18 cellular contexts compared by ENCODE assay signal in genomic region chr5:160011471-160011870, GRCh38. TPM values are rescaled to one million over a fixed set of nuclear protein-coding genes. Genes with fewer than 3 reads are reported as not detected.
DNase-seq lines count a peak whose midpoint lies in the region; ATAC-seq and TF ChIP-seq lines count a peak whose summit lies in the region.
"Had no signal": no experiment of that assay in that cellular context is flagged by ENCODE, and none has a peak within 500 bp of the region (broad histone marks: within the 10 kb centered on the region; RNA-seq: fewer than 3 reads in every experiment).

No MANE protein-coding gene starts in this region.

- POLR2A ChIA-PET in PC-3 (lab: Charles Lee; ENCODE audit: unreplicated experiment): interaction anchor here (0.6 kb wide), 1 partner anchor 26 kb away, joined by 5 read pairs; no protein-coding TSS in a partner anchor

- TF ChIP-seq POLR2A in transverse colon (IDR thresholded peaks at IDR 0.05): no peak

- BruUV-seq in PC-3 (replicated peaks; lab: Mats Ljungman, UMichigan): no TSS peak

- H2AFZ ChIP-seq in PC-3 (ENCODE audit: low read length): no peak overlapping the region

- peak overlapping the region; percentile 71 to 90 for H3K4me3 Mint-ChIP-seq in activated T-cell treated with anti-CD3 and anti-CD28 coated beads, Interleukin-2, amount 50 U/mL, for 72 hours

- H3K4me2 ChIP-seq in PC-3 (ENCODE audit: low read length): peak overlapping the region; percentile 94

- H3K36me3 ChIP-seq in PC-3 (ENCODE audit: low read depth, low read length): peaks cover 33% of the 10 kb centered on the region
- H3K36me3 ChIP-seq in transverse colon: peaks cover 0 to 27% (median 0%) of the 10 kb centered on the region in 4 donors

- CTCF ChIA-PET in PC-3 (lab: Charles Lee): interaction anchor here (1.5 kb wide), 1 partner anchor 10 kb away, joined by 3 read pairs; no protein-coding TSS in a partner anchor

- TF ChIP-seq CTCF in PC-3 (conservative IDR thresholded peaks at IDR 0.05; ENCODE audit: low read depth, low read length): no peak
- no peak for TF ChIP-seq CTCF in epithelial cell of esophagus (IDR thresholded peaks at IDR 0.05; ENCODE audit: insufficient read depth, low read depth, low read length, missing control alignments)
- no peak for TF ChIP-seq CTCF in transverse colon (IDR thresholded peaks at IDR 0.05)

- peaks cover 19% of the 10 kb centered on the region for H3K4me1 ChIP-seq in PC-3 (ENCODE audit: insufficient read depth, low read length)
- peaks cover 15 to 43% (median 36%) of the 10 kb centered on the region in 4 donors for H3K4me1 ChIP-seq in transverse colon

- no peak overlapping the region for H3K27ac Mint-ChIP-seq in activated T-cell treated with anti-CD3 and anti-CD28 coated beads, Interleukin-2, amount 50 U/mL, for 72 hours

- H3K9ac ChIP-seq in PC-3 (ENCODE audit: low read length): no peak overlapping the region

- H3K36me3 Mint-ChIP-seq in activated T-cell treated with anti-CD3 and anti-CD28 coated beads, Interleukin-2, amount 50 U/mL, for 72 hours (ENCODE audit: insufficient read depth in 2 of 2): peaks cover 4 to 10% of the 10 kb centered on the region in 2 donors

- no peaks in the 10 kb centered on the region for H3K27me3 ChIP-seq in PC-3 (ENCODE audit: low read length)
- no peaks in the 10 kb centered on the region for H3K27me3 ChIP-seq in transverse colon
- H3K27me3 ChIP-seq: vagina had no signal

- peaks cover 16% of the 10 kb centered on the region for H4K20me1 ChIP-seq in PC-3 (ENCODE audit: low read length)

- no peak for TF ChIP-seq EP300 in transverse colon (IDR thresholded peaks at IDR 0.05; ENCODE audit: low read depth)

- ATAC-seq in activated T-cell treated with anti-CD3 and anti-CD28 coated beads, Interleukin-2, amount 50 U/mL, for 72 hours (replicated peaks in 1 of 2): no peak
- ATAC-seq in PC-3: no peak
- ATAC-seq: K562 had no signal

- in situ Hi-C loops in transverse colon (cut with MboI; ENCODE audit: low pct_ligation_motif_present in 1 of 4, low pct_unique_long_range_greater_than_20kb in 1 of 4, low sequenced_read_pairs in 3 of 4): loop anchor here in 1 of 4 donors (25.0 kb wide), 1 partner anchor 326 kb away; no protein-coding TSS in a partner anchor

- no peaks in the 10 kb centered on the region for H3F3A ChIP-seq in PC-3 (ENCODE audit: low read length, unreplicated experiment)

- H3K9me3 Mint-ChIP-seq in activated T-cell treated with anti-CD3 and anti-CD28 coated beads, Interleukin-2, amount 50 U/mL, for 72 hours: no peaks in the 10 kb centered on the region

- H3K79me2 ChIP-seq in PC-3 (ENCODE audit: low read length): peaks cover 55% of the 10 kb centered on the region

- intact Hi-C loops in PC-3 (cut with micrococcal nuclease): no loop called here
- intact Hi-C loops in transverse colon (cut with DNase I; ENCODE audit: low total_unique reads): no loop called here

- peaks cover 32% of the 10 kb centered on the region for H3K4me1 Mint-ChIP-seq in activated T-cell treated with anti-CD3 and anti-CD28 coated beads, Interleukin-2, amount 50 U/mL, for 72 hours (ENCODE audit: low read depth)

- no peaks in the 10 kb centered on the region for H3K27me3 Mint-ChIP-seq in activated T-cell treated with anti-CD3 and anti-CD28 coated beads, Interleukin-2, amount 50 U/mL, for 72 hours (ENCODE audit: low read depth)

- no peaks in the 10 kb centered on the region for H3K9me2 ChIP-seq in PC-3 (replicated peaks; ENCODE audit: low read length)

- DNase-seq in activated T-cell treated with anti-CD3 and anti-CD28 coated beads, Interleukin-2, amount 50 U/mL, for 72 hours: no peak
- no peak for DNase-seq in activated T-cell treated with anti-CD3 and anti-CD28 coated beads, Interleukin-2, amount 50 U/mL, for 1 hour
- DNase-seq in PC-3: no peak
- peak; percentile 44 for DNase-seq in epithelial cell of esophagus (ENCODE audit: low read depth)
- DNase-seq in transverse colon: peak; percentile 31
- no peak for DNase-seq in NCI-H2081 (lab: John Stamatoyannopoulos, UW)
- no peak for DNase-seq in NCI-H2227 (lab: John Stamatoyannopoulos, UW; ENCODE audit: unreplicated experiment)
- no peak for DNase-seq in glomerular visceral epithelial cell (ENCODE audit: extremely low spot score)
- DNase-seq: activated naive CD4-positive, alpha-beta T cell treated with anti-CD3 and anti-CD28 coated beads, Interleukin-2, amount 50 U/mL, for 16 hours; EL; kidney glomerular epithelial cell; NCI-H1417; NCI-H2227 treated with DMSO at 0.1 percent for 48 hours; OCI-M1; stimulated activated CD4-positive, alpha-beta T cell treated with anti-CD3 and anti-CD28 coated beads, Interleukin-12 subunit alpha, Interleukin-12 subunit beta, amount 100 ng/mL, for 4 hours; stimulated activated naive CD4-positive, alpha-beta T cell treated with Interleukin-2 at 50 U/mL for 16 hours had no signal

- H3K9me3 ChIP-seq in PC-3 (ENCODE audit: low read length) (no peaks in the 10 kb centered on the region), transverse colon (no peaks in the 10 kb centered on the region)
- H3K9me3 ChIP-seq: vagina had no signal

- H3K27ac ChIP-seq in PC-3 (ENCODE audit: low read length) (no peak overlapping the region), transverse colon (no peak overlapping the region)
- H3K27ac ChIP-seq: vagina had no signal

- H3K4me3 ChIP-seq in PC-3 (ENCODE audit: low read length) (peak overlapping the region; percentile 86), epithelial cell of esophagus (ENCODE audit: low read length) (no peak overlapping the region), transverse colon (no peak overlapping the region)
- H3K4me3 ChIP-seq: K562, vagina had no signal

RNA-seq across cellular contexts. Expression of gene TTC1, which starts 2.5 kb away (rescaled TPM):
- total RNA-seq in activated T-cell treated with anti-CD3 and anti-CD28 coated beads, Interleukin-2, amount 50 U/mL, for 72 hours: 10 to 100 TPM; 46.8 to 50.5 TPM
- total RNA-seq in PC-3 (2014; rRNA removed) (61.4 and 65.0 TPM in 2 replicates), transverse colon (10 to 100 TPM in 3 of 4 donors, 1 to 10 TPM in 1; 5.8 to 42.2 (median 24.8) TPM)

Comparison
In these comparisons a context has a peak if more than half of its experiments do, and no peak if none do; other contexts are left out.
1. DNase-seq: peak in epithelial cell of esophagus (single experiment) and transverse colon (single experiment); none in activated T-cell treated with anti-CD3 and anti-CD28 coated beads, Interleukin-2, amount 50 U/mL, for 72 hours (0 of 2), activated T-cell treated with anti-CD3 and anti-CD28 coated beads, Interleukin-2, amount 50 U/mL, for 1 hour (single experiment), PC-3 (single experiment), NCI-H2081 (0 of 2), NCI-H2227 (single experiment) and glomerular visceral epithelial cell (single experiment).